11 cellular contexts compared by ENCODE assay signal in the genomic region with DNA sequence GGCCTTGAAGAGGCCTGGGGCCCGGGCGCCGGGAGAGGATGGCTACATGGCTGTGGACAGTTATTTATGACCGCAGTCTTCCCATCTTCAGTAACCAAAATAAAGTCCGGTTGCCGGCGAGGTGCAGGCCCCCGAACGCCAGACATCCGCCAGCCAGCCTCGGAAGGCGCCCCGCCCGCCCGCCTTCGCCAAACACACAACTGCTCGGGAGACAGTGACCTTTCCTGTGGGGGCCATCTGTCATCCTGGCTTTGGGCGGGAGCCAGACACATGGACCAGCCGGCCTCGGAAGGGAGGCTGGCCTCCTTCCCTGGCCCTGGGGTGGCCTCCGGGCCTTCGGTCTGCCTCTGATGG.
DNase-seq lines count a peak whose midpoint lies in the region; ATAC-seq and TF ChIP-seq lines count a peak whose summit lies in the region.
"Had no signal": no experiment of that assay in that cellular context is flagged by ENCODE, and none has a peak within 500 bp of the region (broad histone marks: within the 10 kb centered on the region; RNA-seq: fewer than 3 reads in every experiment).

No MANE protein-coding gene starts in this region.

- H3K9me3 Mint-ChIP-seq in MCF 10A (ENCODE audit: unreplicated experiment) (no peaks in the 10 kb centered on the region), GM23338 (no peaks in the 10 kb centered on the region)
- H3K9me3 Mint-ChIP-seq: activated naive CD4-positive, alpha-beta T cell treated with anti-CD3 and anti-CD28 coated beads for 36 hours had no signal

- no TSS peak for BruUV-seq in MCF 10A (replicated peaks; lab: Mats Ljungman, UMichigan)

- H3K9ac ChIP-seq in subcutaneous abdominal adipose tissue (ENCODE audit: low read length in 5 of 5) = peak overlapping the region in 2 of 5 donors; percentile 10 to 16

- TF ChIP-seq CTCF in MCF 10A (IDR thresholded peaks at IDR 0.05; ENCODE audit: unreplicated experiment) = no peak
- TF ChIP-seq CTCF in GM23338 (conservative IDR thresholded peaks at IDR 0.05; ENCODE audit: low read depth in 2 of 2) = no peak

- peaks cover 10% of the 10 kb centered on the region for H3K4me1 Mint-ChIP-seq in MCF 10A (ENCODE audit: insufficient read depth, unreplicated experiment)
- peaks cover 20% of the 10 kb centered on the region for H3K4me1 Mint-ChIP-seq in GM23338

- H3K36me3 ChIP-seq in subcutaneous abdominal adipose tissue (ENCODE audit: control insufficient read depth in 5 of 5, insufficient read depth in 5 of 5, low read length in 5 of 5) (no peaks in the 10 kb centered on the region), GM23338 (ENCODE audit: insufficient read depth) (no peaks in the 10 kb centered on the region)

- DNase-seq in GM03348 (ENCODE audit: low spot score) (peak; percentile 79), MCF 10A (ENCODE audit: unreplicated experiment) (no peak), left lobe of liver (ENCODE audit: low spot score) (no peak), GM23338 (ENCODE audit: low spot score) (no peak), NCI-H187 (lab: John Stamatoyannopoulos, UW) (no peak)
- DNase-seq: mesendoderm, NCI-H1048 had no signal

- no peak overlapping the region for H3K4me2 ChIP-seq in GM23338

- H3K27ac Mint-ChIP-seq in MCF 10A (ENCODE audit: low read depth, unreplicated experiment) (peak overlapping the region; percentile 47), GM23338 (no peak overlapping the region)
- H3K27ac Mint-ChIP-seq: activated naive CD4-positive, alpha-beta T cell treated with anti-CD3 and anti-CD28 coated beads for 36 hours had no signal

- ATAC-seq in left lobe of liver (peak; percentile 40), GM23338 (no peak), GM21825 (IDR thresholded peaks at IDR 0.05; ENCODE audit: unreplicated experiment) (no peak), HG02973 (IDR thresholded peaks at IDR 0.05; ENCODE audit: unreplicated experiment) (no peak)

- H3F3A ChIP-seq in GM23338 (replicated peaks; ENCODE audit: low read depth) = no peaks in the 10 kb centered on the region

- H3K4me3 ChIP-seq in subcutaneous abdominal adipose tissue (ENCODE audit: low read depth in 1 of 5, low read length in 5 of 5) (peak overlapping the region in 1 of 5 donors; percentile 22), GM23338 (no peak overlapping the region)

- H3K36me3 Mint-ChIP-seq in MCF 10A (ENCODE audit: insufficient read depth, unreplicated experiment) = peaks cover 4% of the 10 kb centered on the region
- no peaks in the 10 kb centered on the region for H3K36me3 Mint-ChIP-seq in GM23338 (ENCODE audit: low read depth)

- H3K9me2 ChIP-seq in GM23338 (ENCODE audit: insufficient read depth) = no peaks in the 10 kb centered on the region

- intact Hi-C loops in MCF 10A (cut with micrococcal nuclease) = no loop called here

- no peaks in the 10 kb centered on the region for H4K20me1 ChIP-seq in GM23338 (replicated peaks; ENCODE audit: insufficient read depth)

- H3K27me3 ChIP-seq in subcutaneous abdominal adipose tissue (ENCODE audit: control insufficient read depth in 5 of 5, insufficient read depth in 4 of 5, low read length in 5 of 5) = peaks cover 0 to 2% (median 0%) of the 10 kb centered on the region in 5 donors
- H3K27me3 ChIP-seq in GM23338 (ENCODE audit: insufficient read depth) = no peaks in the 10 kb centered on the region

- H3K27ac ChIP-seq in subcutaneous abdominal adipose tissue (ENCODE audit: low read depth, low read length) (peak overlapping the region; percentile 76), GM23338 (ENCODE audit: low read depth) (no peak overlapping the region)

- H3K27me3 Mint-ChIP-seq in MCF 10A (ENCODE audit: insufficient read depth, unreplicated experiment) (peaks cover 35% of the 10 kb centered on the region), GM23338 (ENCODE audit: insufficient read depth, low read depth, poor library complexity) (peaks cover 18% of the 10 kb centered on the region)

- H3K4me1 ChIP-seq in subcutaneous abdominal adipose tissue (ENCODE audit: control insufficient read depth in 5 of 5, insufficient read depth in 5 of 5, low read length in 5 of 5) = peaks cover 13 to 60% (median 58%) of the 10 kb centered on the region in 5 donors
- no peaks in the 10 kb centered on the region for H3K4me1 ChIP-seq in GM23338 (ENCODE audit: insufficient read depth)

- H2AFZ ChIP-seq in GM23338 = no peak overlapping the region

- CTCF ChIA-PET in MCF 10A (lab: Yijun Ruan, JAX) = no interaction called here

- no peaks in the 10 kb centered on the region for H3K9me3 ChIP-seq in subcutaneous abdominal adipose tissue (ENCODE audit: control insufficient read depth in 5 of 5, low read length in 5 of 5)

- POLR2A ChIA-PET in MCF 10A (lab: Yijun Ruan, JAX) = interaction anchor here (1.3 to 1.6 kb wide), 2 partner anchors 12 to 70 kb away, joined by 6 to 9 read pairs; a partner anchor contains a TSS

- no peaks in the 10 kb centered on the region for H3K79me2 ChIP-seq in GM23338 (replicated peaks; ENCODE audit: insufficient read depth)

- H3K4me3 Mint-ChIP-seq in MCF 10A (ENCODE audit: unreplicated experiment) (no peak overlapping the region), GM23338 (no peak overlapping the region)
- H3K4me3 Mint-ChIP-seq: activated naive CD4-positive, alpha-beta T cell treated with anti-CD3 and anti-CD28 coated beads for 36 hours had no signal

TF ChIP-seq in GM23338, 12 proteins besides CTCF, POLR2A, EP300 and RAD21 (continues in another document):
- no peak for TF ChIP-seq NANOG (IDR thresholded peaks at IDR 0.05; ENCODE audit: borderline replicate concordance)
- no peak for TF ChIP-seq ZNF331 (CRISPR knock-in tag; IDR thresholded peaks at IDR 0.05; ENCODE audit: low read depth)
- TF ChIP-seq, protein P1, sequence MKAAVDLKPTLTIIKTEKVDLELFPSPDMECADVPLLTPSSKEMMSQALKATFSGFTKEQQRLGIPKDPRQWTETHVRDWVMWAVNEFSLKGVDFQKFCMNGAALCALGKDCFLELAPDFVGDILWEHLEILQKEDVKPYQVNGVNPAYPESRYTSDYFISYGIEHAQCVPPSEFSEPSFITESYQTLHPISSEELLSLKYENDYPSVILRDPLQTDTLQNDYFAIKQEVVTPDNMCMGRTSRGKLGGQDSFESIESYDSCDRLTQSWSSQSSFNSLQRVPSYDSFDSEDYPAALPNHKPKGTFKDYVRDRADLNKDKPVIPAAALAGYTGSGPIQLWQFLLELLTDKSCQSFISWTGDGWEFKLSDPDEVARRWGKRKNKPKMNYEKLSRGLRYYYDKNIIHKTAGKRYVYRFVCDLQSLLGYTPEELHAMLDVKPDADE (IDR thresholded peaks at IDR 0.05) = no peak
- TF ChIP-seq, protein P2, sequence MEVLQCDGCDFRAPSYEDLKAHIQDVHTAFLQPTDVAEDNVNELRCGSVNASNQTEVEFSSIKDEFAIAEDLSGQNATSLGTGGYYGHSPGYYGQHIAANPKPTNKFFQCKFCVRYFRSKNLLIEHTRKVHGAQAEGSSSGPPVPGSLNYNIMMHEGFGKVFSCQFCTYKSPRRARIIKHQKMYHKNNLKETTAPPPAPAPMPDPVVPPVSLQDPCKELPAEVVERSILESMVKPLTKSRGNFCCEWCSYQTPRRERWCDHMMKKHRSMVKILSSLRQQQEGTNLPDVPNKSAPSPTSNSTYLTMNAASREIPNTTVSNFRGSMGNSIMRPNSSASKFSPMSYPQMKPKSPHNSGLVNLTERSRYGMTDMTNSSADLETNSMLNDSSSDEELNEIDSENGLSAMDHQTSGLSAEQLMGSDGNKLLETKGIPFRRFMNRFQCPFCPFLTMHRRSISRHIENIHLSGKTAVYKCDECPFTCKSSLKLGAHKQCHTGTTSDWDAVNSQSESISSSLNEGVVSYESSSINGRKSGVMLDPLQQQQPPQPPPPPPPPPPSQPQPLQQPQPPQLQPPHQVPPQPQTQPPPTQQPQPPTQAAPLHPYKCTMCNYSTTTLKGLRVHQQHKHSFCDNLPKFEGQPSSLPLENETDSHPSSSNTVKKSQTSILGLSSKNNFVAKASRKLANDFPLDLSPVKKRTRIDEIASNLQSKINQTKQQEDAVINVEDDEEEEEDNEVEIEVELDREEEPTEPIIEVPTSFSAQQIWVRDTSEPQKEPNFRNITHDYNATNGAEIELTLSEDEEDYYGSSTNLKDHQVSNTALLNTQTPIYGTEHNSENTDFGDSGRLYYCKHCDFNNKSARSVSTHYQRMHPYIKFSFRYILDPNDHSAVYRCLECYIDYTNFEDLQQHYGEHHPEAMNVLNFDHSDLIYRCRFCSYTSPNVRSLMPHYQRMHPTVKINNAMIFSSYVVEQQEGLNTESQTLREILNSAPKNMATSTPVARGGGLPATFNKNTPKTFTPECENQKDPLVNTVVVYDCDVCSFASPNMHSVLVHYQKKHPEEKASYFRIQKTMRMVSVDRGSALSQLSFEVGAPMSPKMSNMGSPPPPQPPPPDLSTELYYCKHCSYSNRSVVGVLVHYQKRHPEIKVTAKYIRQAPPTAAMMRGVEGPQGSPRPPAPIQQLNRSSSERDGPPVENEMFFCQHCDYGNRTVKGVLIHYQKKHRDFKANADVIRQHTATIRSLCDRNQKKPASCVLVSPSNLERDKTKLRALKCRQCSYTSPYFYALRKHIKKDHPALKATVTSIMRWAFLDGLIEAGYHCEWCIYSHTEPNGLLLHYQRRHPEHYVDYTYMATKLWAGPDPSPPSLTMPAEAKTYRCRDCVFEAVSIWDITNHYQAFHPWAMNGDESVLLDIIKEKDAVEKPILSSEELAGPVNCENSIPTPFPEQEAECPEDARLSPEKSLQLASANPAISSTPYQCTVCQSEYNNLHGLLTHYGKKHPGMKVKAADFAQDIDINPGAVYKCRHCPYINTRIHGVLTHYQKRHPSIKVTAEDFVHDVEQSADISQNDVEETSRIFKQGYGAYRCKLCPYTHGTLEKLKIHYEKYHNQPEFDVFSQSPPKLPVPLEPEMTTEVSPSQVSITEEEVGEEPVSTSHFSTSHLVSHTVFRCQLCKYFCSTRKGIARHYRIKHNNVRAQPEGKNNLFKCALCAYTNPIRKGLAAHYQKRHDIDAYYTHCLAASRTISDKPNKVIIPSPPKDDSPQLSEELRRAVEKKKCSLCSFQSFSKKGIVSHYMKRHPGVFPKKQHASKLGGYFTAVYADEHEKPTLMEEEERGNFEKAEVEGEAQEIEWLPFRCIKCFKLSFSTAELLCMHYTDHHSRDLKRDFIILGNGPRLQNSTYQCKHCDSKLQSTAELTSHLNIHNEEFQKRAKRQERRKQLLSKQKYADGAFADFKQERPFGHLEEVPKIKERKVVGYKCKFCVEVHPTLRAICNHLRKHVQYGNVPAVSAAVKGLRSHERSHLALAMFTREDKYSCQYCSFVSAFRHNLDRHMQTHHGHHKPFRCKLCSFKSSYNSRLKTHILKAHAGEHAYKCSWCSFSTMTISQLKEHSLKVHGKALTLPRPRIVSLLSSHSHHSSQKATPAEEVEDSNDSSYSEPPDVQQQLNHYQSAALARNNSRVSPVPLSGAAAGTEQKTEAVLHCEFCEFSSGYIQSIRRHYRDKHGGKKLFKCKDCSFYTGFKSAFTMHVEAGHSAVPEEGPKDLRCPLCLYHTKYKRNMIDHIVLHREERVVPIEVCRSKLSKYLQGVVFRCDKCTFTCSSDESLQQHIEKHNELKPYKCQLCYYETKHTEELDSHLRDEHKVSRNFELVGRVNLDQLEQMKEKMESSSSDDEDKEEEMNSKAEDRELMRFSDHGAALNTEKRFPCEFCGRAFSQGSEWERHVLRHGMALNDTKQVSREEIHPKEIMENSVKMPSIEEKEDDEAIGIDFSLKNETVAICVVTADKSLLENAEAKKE (CRISPR knock-in tag; IDR thresholded peaks at IDR 0.05) = no peak
- TF ChIP-seq POLR2AphosphoS5 (IDR thresholded peaks at IDR 0.05; ENCODE audit: low read depth) = no peak
